ENCODE assay signal across 9 cellular contexts in the genomic region with DNA sequence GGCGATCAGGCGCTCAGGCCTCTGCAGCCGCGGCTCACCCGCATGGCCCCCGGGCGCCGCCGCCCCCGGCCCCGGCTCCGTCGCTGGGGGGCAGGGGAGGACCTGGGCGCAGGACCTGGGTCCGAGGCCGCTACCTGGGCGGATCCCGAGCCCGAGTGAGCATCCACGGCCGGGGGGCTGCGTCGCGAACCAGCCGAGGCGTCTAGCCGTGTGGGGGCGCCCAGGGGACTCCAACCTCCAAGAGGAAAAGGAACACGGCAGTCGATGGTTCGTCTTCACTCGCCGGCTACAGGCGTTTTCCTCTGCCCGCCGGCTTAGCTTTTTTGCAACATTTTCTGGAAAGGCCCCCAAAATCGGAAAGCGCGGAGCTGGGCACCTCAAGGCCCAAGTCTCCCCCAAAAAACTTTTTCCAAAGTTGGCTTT. TPM values are rescaled to one million over a fixed set of nuclear protein-coding genes. Genes with fewer than 3 reads are reported as not detected.
A peak's percentile ranks its signal among the peaks of the same experiment; 100 is the strongest.
DNase-seq lines count a peak whose midpoint lies in the region; ATAC-seq, FAIRE-seq and TF ChIP-seq lines count a peak whose summit lies in the region.
"Had no signal": no experiment of that assay in that cellular context is flagged by ENCODE, and none has a peak within 500 bp of the region (broad histone marks: within the 10 kb centered on the region; RNA-seq: fewer than 3 reads in every experiment).

No MANE protein-coding gene starts in this region.

- no peak for FAIRE-seq in HepG2 (lab: Jason Lieb, UNC)

- ATAC-seq in activated CD8-positive, alpha-beta memory T cell treated with anti-CD3 and anti-CD28 coated beads, Interleukin-2, amount 10 ng/mL, durations not matched to agents 7 days and 5 days: no peak
- ATAC-seq in HepG2: no peak

- peak overlapping the region; percentile 75 for H3K4me2 ChIP-seq in HepG2 (ENCODE audit: low read depth, low read length)

- TF ChIP-seq EP300 in HepG2 (IDR thresholded peaks at IDR 0.05; ENCODE audit: low read depth in 2 of 2, low read length in 2 of 2) (no peak), HepG2 (CRISPR knock-in tag; IDR thresholded peaks at IDR 0.05; ENCODE audit: borderline replicate concordance) (no peak), tibial nerve (IDR thresholded peaks at IDR 0.05) (no peak)

- BruUV-seq in HepG2 (replicated peaks; lab: Mats Ljungman, UMichigan): no TSS peak

- in situ Hi-C loops in HepG2 (cut with HindIII; ENCODE audit: extremely low pct_ligation_motif_present, low pct_unique_long_range_greater_than_20kb): loop anchor here (5.0 kb wide), 1 partner anchor 67 kb away; no protein-coding TSS in a partner anchor

- peak overlapping the region; percentile 19 for H3K27ac ChIP-seq in angular gyrus (ENCODE audit: low read depth, low read length)
- H3K27ac ChIP-seq in HepG2 (ENCODE audit: extremely low read length, insufficient read depth, low read length): peak overlapping the region; percentile 93
- peak overlapping the region; percentile 63 to 91 (median 80) for H3K27ac ChIP-seq in tibial nerve

- H3K4me1 ChIP-seq in HepG2 (ENCODE audit: insufficient read depth, low read length) (peaks cover 45% of the 10 kb centered on the region), tibial nerve (peaks cover 0 to 69% (median 31%) of the 10 kb centered on the region in 4 donors)

- no peaks in the 10 kb centered on the region for H3K9me3 Mint-ChIP-seq in activated CD8-positive, alpha-beta memory T cell treated with anti-CD3 and anti-CD28 coated beads, Interleukin-2, amount 10 ng/mL, durations not matched to agents 7 days and 5 days (ENCODE audit: low read depth)

- TF ChIP-seq RAD21 in HepG2 (CRISPR knock-in tag; IDR thresholded peaks at IDR 0.05): 0 out of 2 replicates have a peak, but pooled peaks have one; percentile 11

- TF ChIP-seq POLR2A in HepG2 (IDR thresholded peaks at IDR 0.05; ENCODE audit: insufficient read depth in 1 of 2, low read depth in 2 of 2, low read length in 2 of 2) (no peak), tibial nerve (IDR thresholded peaks at IDR 0.05) (no peak)

- H3K36me3 ChIP-seq in HepG2 (replicated peaks in 1 of 2; ENCODE audit: control insufficient read depth in 1 of 2, insufficient read depth in 2 of 2, low read length in 2 of 2): no peaks in the 10 kb centered on the region
- H3K36me3 ChIP-seq in tibial nerve: no peaks in the 10 kb centered on the region

- CTCF ChIA-PET in activated CD8-positive, alpha-beta memory T cell treated with anti-CD3 and anti-CD28 coated beads, Interleukin-2, amount 10 ng/mL, durations not matched to agents 7 days and 5 days (lab: Charles Lee): no interaction called here
- CTCF ChIA-PET in HepG2 (lab: Yijun Ruan, JAX; ENCODE audit: low intra/inter-chr PET ratio, low total read pairs): no interaction called here

- H3K36me3 Mint-ChIP-seq in activated CD8-positive, alpha-beta memory T cell treated with anti-CD3 and anti-CD28 coated beads, Interleukin-2, amount 10 ng/mL, durations not matched to agents 7 days and 5 days: peaks cover 1% of the 10 kb centered on the region

- peak overlapping the region; percentile 18 for H3K4me3 Mint-ChIP-seq in activated CD8-positive, alpha-beta memory T cell treated with anti-CD3 and anti-CD28 coated beads, Interleukin-2, amount 10 ng/mL, durations not matched to agents 7 days and 5 days

- no peak overlapping the region for H2AFZ ChIP-seq in HepG2 (ENCODE audit: low read length)

- 7% methylated on average over 5 of the region's 39 CpGs for WGBS in HepG2 (ENCODE audit: low lambda C conversion rate)
- 0% methylated on average over 14 to 27 of the region's 39 CpGs for WGBS in tibial nerve, 2 donors

- peaks cover 12% of the 10 kb centered on the region for H3K79me2 ChIP-seq in HepG2 (ENCODE audit: insufficient read depth, low read length)

- H3K9me3 ChIP-seq in HepG2 (ENCODE audit: low read length): no peaks in the 10 kb centered on the region
- H3K9me3 ChIP-seq in tibial nerve: no peaks in the 10 kb centered on the region

- POLR2A ChIA-PET in HepG2 (lab: Yijun Ruan, JAX): interaction anchor here (2.1 to 2.3 kb wide), 2 partner anchors 47 to 75 kb away, joined by 9 to 13 read pairs; a partner anchor contains a TSS

- H4K20me1 ChIP-seq in HepG2 (ENCODE audit: insufficient read depth, low read length): peaks cover 3% of the 10 kb centered on the region; the same call in 1 of the 2 replicates

- H3K9ac ChIP-seq in HepG2 (ENCODE audit: insufficient read depth, low read depth, low read length): peak overlapping the region; percentile 89

- H3K27ac Mint-ChIP-seq in activated CD8-positive, alpha-beta memory T cell treated with anti-CD3 and anti-CD28 coated beads, Interleukin-2, amount 10 ng/mL, durations not matched to agents 7 days and 5 days: no peak overlapping the region

- peak overlapping the region; percentile 67 to 88 (median 75) for H3K4me3 ChIP-seq in HepG2 (replicated peaks in 1 of 3; ENCODE audit: insufficient read depth in 1 of 3, low read depth in 2 of 3, low read length in 3 of 3)
- H3K4me3 ChIP-seq in tibial nerve: peak overlapping the region; percentile 52 to 72 (median 62)

- H3K27me3 Mint-ChIP-seq in activated CD8-positive, alpha-beta memory T cell treated with anti-CD3 and anti-CD28 coated beads, Interleukin-2, amount 10 ng/mL, durations not matched to agents 7 days and 5 days: peaks cover 75% of the 10 kb centered on the region

- intact Hi-C loops in HepG2 (cut with micrococcal nuclease; ENCODE audit: unreplicated experiment): loop anchor here (5.0 to 10.0 kb wide), 3 partner anchors 53 to 73 kb away; a partner anchor contains a TSS

- H3K27me3 ChIP-seq in HepG2 (ENCODE audit: control insufficient read depth in 1 of 2, insufficient read depth in 2 of 2, low read length in 2 of 2) (no peaks in the 10 kb centered on the region; a peak in 1 of 5 replicates), tibial nerve (peaks cover 0 to 5% of the 10 kb centered on the region in 2 donors)

- H3K4me1 Mint-ChIP-seq in activated CD8-positive, alpha-beta memory T cell treated with anti-CD3 and anti-CD28 coated beads, Interleukin-2, amount 10 ng/mL, durations not matched to agents 7 days and 5 days: peaks cover 23% of the 10 kb centered on the region

- TF ChIP-seq CTCF in HepG2 (CRISPR knock-in tag; IDR thresholded peaks at IDR 0.05): peak; percentile 55
- TF ChIP-seq CTCF in tibial nerve (IDR thresholded peaks at IDR 0.05): no peak

- DNase-seq in activated CD8-positive, alpha-beta memory T cell treated with anti-CD3 and anti-CD28 coated beads, Interleukin-2, amount 10 ng/mL, durations not matched to agents 7 days and 5 days: no peak
- DNase-seq in activated CD8-positive, alpha-beta memory T cell treated with anti-CD3 and anti-CD28 coated beads for 24 hours: no peak
- no peak for DNase-seq in HepG2 (ENCODE audit: low spot score)
- no peak for DNase-seq in tibial nerve (ENCODE audit: low spot score in 2 of 2)
- no peak for DNase-seq in NAMALWA (ENCODE audit: low spot score)
- no peak for DNase-seq in stimulated activated CD4-positive, alpha-beta T cell treated with anti-CD3 and anti-CD28 coated beads, Interleukin-4, amount 100 ng/mL, for 24 hours
- no peak for DNase-seq in activated CD4-positive, alpha-beta T cell treated with anti-CD3 and anti-CD28 coated beads, Interleukin-2, amount 50 U/mL, for 4 hours
- DNase-seq: amniotic stem cell had no signal

TF ChIP-seq in HepG2, 621 proteins besides CTCF, POLR2A, EP300 and RAD21 (continues in another document):
- no peak for TF ChIP-seq ZNF563 (CRISPR knock-in tag; IDR thresholded peaks at IDR 0.05)

RNA-seq across cellular contexts. Expression of a gene that starts 0.7 kb away (rescaled TPM):
- under 1 TPM in 1 of 2 experiments, not detected in 1; 0.35 TPM for total RNA-seq in activated CD8-positive, alpha-beta memory T cell treated with anti-CD3 and anti-CD28 coated beads, Interleukin-2, amount 10 ng/mL, durations not matched to agents 7 days and 5 days
- total RNA-seq in HepG2 (2016; rRNA removed; fragmentation: Illumina TruSeq; extraction: Trizol) (0.65 and 1.4 TPM in 2 replicates), tibial nerve (10 to 100 TPM in 2 of 4 donors, 1 to 10 TPM in 2; 7.5 to 22.2 (median 10.2) TPM)
- 0.26 and 0.30 TPM in 2 replicates for total RNA-seq in HepG2 (2016; cell fraction: cytosol; rRNA removed; fragmentation: Illumina TruSeq; extraction: Trizol; ENCODE audit: low read depth)
- 1.0 and 1.1 TPM in 2 replicates for total RNA-seq in HepG2 (2016; cell fraction: insoluble cytoplasmic fraction; rRNA removed; fragmentation: Illumina TruSeq; extraction: Trizol)
- 0.76 and 1.4 TPM in 2 replicates for total RNA-seq in HepG2 (2016; cell fraction: membrane; rRNA removed; fragmentation: Illumina TruSeq; extraction: Trizol)
- 1.7 and 2.0 TPM in 2 replicates for total RNA-seq in HepG2 (2016; cell fraction: nucleus; rRNA removed; fragmentation: Illumina TruSeq; extraction: Trizol)
- polyA plus RNA-seq in HepG2 (2011; rRNA removed): 10.1 and 12.8 TPM in 2 replicates
- polyA plus RNA-seq in HepG2 (2011; cell fraction: cytosol; rRNA removed): 12.7 and 12.9 TPM in 2 replicates
- polyA plus RNA-seq in HepG2 (2011; cell fraction: nucleus; rRNA removed): 37.3 and 38.1 TPM in 2 replicates
- polyA plus RNA-seq in HepG2 (2012): 11.5 and 12.7 TPM in 2 replicates
- polyA plus RNA-seq in HepG2 (2016; cell fraction: cytosol; fragmentation: Illumina TruSeq; extraction: Trizol; ENCODE audit: low read depth): 0.15 and 0.27 TPM in 2 replicates
- polyA plus RNA-seq in HepG2 (2016; cell fraction: insoluble cytoplasmic fraction; fragmentation: Illumina TruSeq; extraction: Trizol; ENCODE audit: low read depth): 0.72 and 0.85 TPM in 2 replicates
- polyA plus RNA-seq in HepG2 (2016; cell fraction: membrane; fragmentation: Illumina TruSeq; extraction: Trizol; ENCODE audit: low read depth): 0.63 and 0.68 TPM in 2 replicates
- polyA plus RNA-seq in HepG2 (2016; cell fraction: nucleus; fragmentation: Illumina TruSeq; extraction: Trizol; ENCODE audit: insufficient read depth, low read depth): 3.3 and 3.9 TPM in 2 replicates
- 2.3 and 28.2 TPM in 2 replicates for polyA minus RNA-seq in HepG2 (2011; rRNA and poly(A)+ RNA removed; ENCODE audit: low replicate concordance)
- 13.6 and 16.1 TPM in 2 replicates for polyA minus RNA-seq in HepG2 (2011; cell fraction: cytosol; rRNA and poly(A)+ RNA removed)
- polyA minus RNA-seq in HepG2 (2011; cell fraction: nucleus; rRNA and poly(A)+ RNA removed): 7.7 and 9.6 TPM in 2 replicates

Comparison
In these comparisons a context has a peak if more than half of its experiments do, and no peak if none do; other contexts are left out.
1. H3K27ac ChIP-seq: peak in every context shown above with its lines; median percentile 93 in HepG2; 80 in tibial nerve; 19 in angular gyrus.